8 cellular contexts compared by ENCODE assay signal in the genomic region with DNA sequence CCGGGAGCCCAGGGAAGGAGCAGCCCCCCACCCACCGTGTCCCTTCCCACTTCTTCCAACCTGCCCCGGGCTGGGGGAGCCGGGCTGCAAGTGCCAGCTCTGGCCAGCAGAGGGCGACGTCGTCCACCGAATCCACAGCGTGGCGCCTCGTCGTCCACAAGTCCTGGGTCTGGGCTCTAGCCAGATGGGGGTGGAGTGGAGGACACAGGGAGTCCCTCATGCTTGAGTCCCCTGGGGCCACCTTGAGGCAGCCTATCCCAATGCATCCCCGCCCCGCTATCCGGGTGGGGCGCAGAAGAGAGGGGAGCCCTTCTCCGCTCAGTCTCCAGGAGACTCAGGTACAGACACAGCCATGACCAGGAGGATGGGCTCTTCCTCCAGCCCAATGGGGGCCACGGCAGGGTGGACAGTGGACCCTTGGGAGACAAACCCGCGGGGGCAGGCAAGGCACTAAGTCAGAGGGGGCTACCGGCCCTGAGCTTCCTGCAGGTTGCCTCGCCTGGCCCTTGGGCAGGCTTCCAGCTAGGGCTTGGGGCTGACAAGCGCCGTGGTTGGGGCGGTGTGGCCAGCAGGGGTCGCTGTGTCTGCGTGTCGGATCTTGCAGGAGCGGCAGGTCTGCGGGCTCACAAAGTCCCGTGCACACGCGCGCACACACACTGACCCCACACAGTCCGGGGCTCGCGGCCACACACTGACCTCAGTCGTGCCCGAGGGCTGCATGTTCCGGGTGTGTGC. TPM values are rescaled to one million over a fixed set of nuclear protein-coding genes. Genes with fewer than 3 reads are reported as not detected.
DNase-seq lines count a peak whose midpoint lies in the region; ATAC-seq, FAIRE-seq and TF ChIP-seq lines count a peak whose summit lies in the region.

No MANE protein-coding gene starts in this region.

- H3K27me3 ChIP-seq in heart left ventricle: peaks cover 0 to 44% (median 7%) of the 10 kb centered on the region in 9 donors
- peaks cover 52% of the 10 kb centered on the region for H3K27me3 ChIP-seq in transverse colon

- H3K36me3 ChIP-seq in heart left ventricle (no peaks in the 10 kb centered on the region), transverse colon (no peaks in the 10 kb centered on the region)

- H3K9me3 ChIP-seq in heart left ventricle (no peaks in the 10 kb centered on the region), transverse colon (no peaks in the 10 kb centered on the region)

- 0 out of 2 replicates have a peak, but pooled peaks have one; percentile 11 for TF ChIP-seq POLR2A in H54 (IDR thresholded peaks at IDR 0.05; ENCODE audit: low read depth, low read length)
- TF ChIP-seq POLR2A in heart left ventricle (IDR thresholded peaks at IDR 0.05): no peak
- TF ChIP-seq POLR2A in transverse colon (IDR thresholded peaks at IDR 0.05): no peak

- DNase-seq in DMS53 treated with DMSO at 0.1 percent for 48 hours (lab: John Stamatoyannopoulos, UW; ENCODE audit: unreplicated experiment): peak; percentile 62
- DNase-seq in H54 (ENCODE audit: insufficient read length, low spot score): peak; percentile 90
- DNase-seq in NCI-H1048 (lab: John Stamatoyannopoulos, UW): peak; percentile 49
- peak; percentile 28 to 54 for DNase-seq in SW 1271 (lab: John Stamatoyannopoulos, UW)
- peak; percentile 88 for DNase-seq in activated naive CD8-positive, alpha-beta T cell treated with anti-CD3 and anti-CD28 coated beads, Interleukin-2, amount 50 U/mL, for 16 hours (ENCODE audit: low read depth, low spot score)
- peak; percentile 86 to 95 (median 90) for DNase-seq in heart left ventricle
- peak; percentile 84 to 99 (median 96) for DNase-seq in posterior cingulate gyrus
- peak; percentile 94 for DNase-seq in transverse colon

- ATAC-seq in heart left ventricle: peak; percentile 61 to 84 (median 78)

- peaks cover 0 to 22% (median 12%) of the 10 kb centered on the region in 12 donors for H3K4me1 ChIP-seq in heart left ventricle
- peaks cover 0 to 11% (median 8%) of the 10 kb centered on the region in 4 donors for H3K4me1 ChIP-seq in transverse colon

- no peak overlapping the region for H3K27ac ChIP-seq in heart left ventricle
- H3K27ac ChIP-seq in transverse colon: no peak overlapping the region

- H3K4me3 ChIP-seq in heart left ventricle (peak overlapping the region in 11 of 12 donors; percentile 6 to 50 (median 37)), transverse colon (peak overlapping the region in 3 of 4 donors; percentile 15 to 40 (median 33))

- TF ChIP-seq EP300 in transverse colon (IDR thresholded peaks at IDR 0.05; ENCODE audit: low read depth): no peak

- intact Hi-C loops in heart left ventricle (cut with DNase I) (loop anchor here (1.0 to 10.0 kb wide), 12 partner anchors 85 to 218 kb away; a partner anchor contains a TSS), posterior cingulate gyrus (cut with DNase I) (loop anchor here (1.0 to 5.0 kb wide), 4 partner anchors 89 to 208 kb away; no protein-coding TSS in a partner anchor), transverse colon (cut with DNase I; ENCODE audit: low total_unique reads) (loop anchor here (5.0 to 10.0 kb wide), 2 partner anchors 105 to 218 kb away; no protein-coding TSS in a partner anchor)

- WGBS in heart left ventricle, 4 donors: 2 to 4% (median 2%) methylated on average over 13 to 40 of the region's 40 CpGs
- WGBS in transverse colon (ENCODE audit: low coverage in 1 of 2), 2 donors: 3% methylated on average over 36 of the region's 40 CpGs; no CpG with 5 or more reads in 1 of the 2 donors

- no peak for FAIRE-seq in H54 (lab: Jason Lieb, UNC)

- TF ChIP-seq CTCF in heart left ventricle (IDR thresholded peaks at IDR 0.05) (peak; percentile 63 to 89 (median 76)), transverse colon (IDR thresholded peaks at IDR 0.05) (peak; percentile 83 to 94 (median 89))

- in situ Hi-C loops in transverse colon (cut with MboI; ENCODE audit: low pct_ligation_motif_present in 1 of 4, low pct_unique_long_range_greater_than_20kb in 1 of 4, low sequenced_read_pairs in 3 of 4): loop anchor here in 2 of 4 donors (5.0 to 25.0 kb wide), 3 partner anchors 90 to 220 kb away; a partner anchor contains a TSS

RNA-seq across cellular contexts. Expression of a gene that starts 5.5 kb away (rescaled TPM):
- under 1 TPM in 5 of 9 donors, not detected in 4; 0.20 to 0.63 (median 0.44) TPM for total RNA-seq in heart left ventricle
- polyA plus RNA-seq in heart left ventricle: under 1 TPM; 0.61 to 0.78 TPM
- not detected for total RNA-seq in transverse colon

RNA-seq across cellular contexts. Expression of a gene that starts 5.5 kb away (rescaled TPM):
- total RNA-seq in heart left ventricle (not detected), transverse colon (under 1 TPM in 1 of 4 donors, not detected in 3; 0.41 TPM)
- under 1 TPM; 0.04 TPM for polyA plus RNA-seq in heart left ventricle

RNA-seq across cellular contexts. Expression of a gene that starts 16.7 kb away (rescaled TPM):
- total RNA-seq in heart left ventricle (not detected), transverse colon (not detected)
- not detected for polyA plus RNA-seq in heart left ventricle

RNA-seq across cellular contexts. Expression of a gene that starts 58.1 kb away (rescaled TPM):
- total RNA-seq in heart left ventricle: 10 to 100 TPM in 1 of 9 donors, 1 to 10 TPM in 8; 1.9 to 17.8 (median 5.2) TPM
- polyA plus RNA-seq in heart left ventricle: 1 to 10 TPM in 1 of 2 donors, under 1 TPM in 1; 0.91 to 5.8 TPM
- 10 to 100 TPM in 2 of 4 donors, 1 to 10 TPM in 2; 5.0 to 13.4 (median 9.3) TPM for total RNA-seq in transverse colon

Comparison
In these comparisons a context has a peak if more than half of its experiments do, and no peak if none do; other contexts are left out.
1. DNase-seq: peak in every context shown above with its lines; median percentile 96 in posterior cingulate gyrus; 94 in transverse colon; 90 in H54; 90 in heart left ventricle; 88 in activated naive CD8-positive, alpha-beta T cell treated with anti-CD3 and anti-CD28 coated beads, Interleukin-2, amount 50 U/mL, for 16 hours; 62 in DMS53 treated with DMSO at 0.1 percent for 48 hours; 49 in NCI-H1048; 41 in SW 1271.